9 cellular contexts compared by ENCODE assay signal in genomic region chr1:218463194-218464156, GRCh38.
DNase-seq lines count a peak whose midpoint lies in the region; ATAC-seq and TF ChIP-seq lines count a peak whose summit lies in the region.
"Had no signal": no experiment of that assay in that cellular context is flagged by ENCODE, and none has a peak within 500 bp of the region (broad histone marks: within the 10 kb centered on the region; RNA-seq: fewer than 3 reads in every experiment).

No MANE protein-coding gene starts in this region.

- H3K4me3 ChIP-seq in adipocyte (ENCODE audit: low read length) (peak overlapping the region; percentile 68), heart right ventricle (peak overlapping the region in 5 of 10 donors; percentile 1 to 27 (median 18)), skeletal muscle satellite cell (ENCODE audit: low read length) (peak overlapping the region; percentile 37)

- H3K4me3 Mint-ChIP-seq in HFFc6, result peak overlapping the region; percentile 55
- H3K4me3 Mint-ChIP-seq: stimulated activated naive CD8-positive, alpha-beta T cell treated with anti-CD3 and anti-CD28 coated beads, Interleukin-15, Interleukin-2, amounts not matched to agents 100 ng/mL and 50 ng/mL, for 24 hours had no signal

- H3K9me3 ChIP-seq in adipocyte (ENCODE audit: control insufficient read depth, low read length), result no peaks in the 10 kb centered on the region
- no peaks in the 10 kb centered on the region for H3K9me3 ChIP-seq in heart right ventricle
- H3K9me3 ChIP-seq in skeletal muscle satellite cell (replicated peaks; ENCODE audit: low read length), result no peaks in the 10 kb centered on the region

- H3K36me3 Mint-ChIP-seq in HFFc6 (ENCODE audit: low read depth), result no peaks in the 10 kb centered on the region

- no peak for TF ChIP-seq CTCF in HFFc6 (IDR thresholded peaks at IDR 0.05)
- TF ChIP-seq CTCF in heart right ventricle (IDR thresholded peaks at IDR 0.05), result no peak

- no peaks in the 10 kb centered on the region for H3K9me3 Mint-ChIP-seq in HFFc6
- H3K9me3 Mint-ChIP-seq: stimulated activated naive CD8-positive, alpha-beta T cell treated with anti-CD3 and anti-CD28 coated beads, Interleukin-15, Interleukin-2, amounts not matched to agents 100 ng/mL and 50 ng/mL, for 24 hours had no signal

- ATAC-seq in heart right ventricle (peak; percentile 36 to 80 (median 62)), GM18498 (IDR thresholded peaks at IDR 0.05; ENCODE audit: unreplicated experiment) (no peak), GM21528 (IDR thresholded peaks at IDR 0.05; ENCODE audit: low FRiP score, unreplicated experiment) (no peak)

- no peaks in the 10 kb centered on the region for H3K27me3 Mint-ChIP-seq in HFFc6 (ENCODE audit: insufficient read depth)

- peaks cover 92% of the 10 kb centered on the region for H3K4me1 Mint-ChIP-seq in HFFc6 (ENCODE audit: low read depth)

- H3K9ac ChIP-seq in adipocyte (ENCODE audit: low read length), result peak overlapping the region; percentile 65
- peak overlapping the region; percentile 72 for H3K9ac ChIP-seq in skeletal muscle satellite cell (ENCODE audit: low read depth, low read length)

- peaks cover 33% of the 10 kb centered on the region for H3K4me1 ChIP-seq in adipocyte (ENCODE audit: control insufficient read depth, insufficient read depth, low read length)
- peaks cover 14 to 79% (median 66%) of the 10 kb centered on the region in 9 donors for H3K4me1 ChIP-seq in heart right ventricle
- peaks cover 61% of the 10 kb centered on the region for H3K4me1 ChIP-seq in skeletal muscle satellite cell (ENCODE audit: control insufficient read depth, insufficient read depth, low read length)

- DNase-seq in HFFc6 (peak; percentile 63), adipocyte (ENCODE audit: low read depth) (peak; percentile 77), heart right ventricle (peak; percentile 55 to 56), NCI-H1105 (lab: John Stamatoyannopoulos, UW) (no peak), NCI-H1092 treated with DMSO at 0.1 percent for 48 hours (lab: John Stamatoyannopoulos, UW) (no peak)

- peak overlapping the region; percentile 44 to 93 (median 82) for H3K27ac ChIP-seq in heart right ventricle

- H3K36me3 ChIP-seq in adipocyte (ENCODE audit: control insufficient read depth, insufficient read depth, low read length, severe bottlenecking) (no peaks in the 10 kb centered on the region), heart right ventricle (no peaks in the 10 kb centered on the region), skeletal muscle satellite cell (ENCODE audit: insufficient read depth, low read length) (no peaks in the 10 kb centered on the region)

- peak overlapping the region; percentile 74 for H3K4me2 ChIP-seq in skeletal muscle satellite cell (ENCODE audit: low read length)

- H3K27me3 ChIP-seq in adipocyte (replicated peaks; ENCODE audit: control insufficient read depth, insufficient read depth, low read length), result no peaks in the 10 kb centered on the region
- no peaks in the 10 kb centered on the region for H3K27me3 ChIP-seq in heart right ventricle
- no peaks in the 10 kb centered on the region for H3K27me3 ChIP-seq in skeletal muscle satellite cell (ENCODE audit: control insufficient read depth, insufficient read depth, low read length)

- intact Hi-C loops in heart right ventricle (cut with DNase I), result loop anchor here in 4 of 10 donors (5.0 to 10.0 kb wide), 4 partner anchors 109 to 711 kb away; partner anchors contain the start of genes TGFB2 (in 3 of the 4) and LYPLAL1 (in 1 of the 4)

- peak overlapping the region; percentile 83 for H3K27ac Mint-ChIP-seq in HFFc6
- H3K27ac Mint-ChIP-seq: stimulated activated naive CD8-positive, alpha-beta T cell treated with anti-CD3 and anti-CD28 coated beads, Interleukin-15, Interleukin-2, amounts not matched to agents 100 ng/mL and 50 ng/mL, for 24 hours had no signal

- 44 to 63% methylated on average over 14 of the region's 14 CpGs for WGBS in heart right ventricle, 2 donors

Comparison
In these comparisons a context has a peak if more than half of its experiments do, and no peak if none do; other contexts are left out.
1. DNase-seq: peak in HFFc6 (single experiment), adipocyte (single experiment) and heart right ventricle (2 of 2); none in NCI-H1105 (single experiment) and NCI-H1092 treated with DMSO at 0.1 percent for 48 hours (single experiment).
2. ATAC-seq: peak in heart right ventricle (8 of 8); none in GM18498 (single experiment) and GM21528 (single experiment).